ENCODE assay signal across 7 cellular contexts in genomic region chrX:63204266-63205074, GRCh38.
DNase-seq lines count a peak whose midpoint lies in the region; ATAC-seq, FAIRE-seq and TF ChIP-seq lines count a peak whose summit lies in the region.
"Not testable (repeated sequence)": the region's sequence is repeated elsewhere in the genome, so short reads cannot be mapped to it uniquely, and the experiment has no call there.

No MANE protein-coding gene starts in this region.

- CTCF ChIA-PET in PC-3 (lab: Charles Lee); K562 (lab: Yijun Ruan, JAX; ENCODE audit: low intra/inter-chr PET ratio): not testable (repeated sequence)

- H3K4me1 ChIP-seq in PC-3 (ENCODE audit: insufficient read depth, low read length); K562 (replicated peaks in 1 of 2; ENCODE audit: control insufficient read depth in 2 of 2, insufficient read depth in 2 of 2, low read length in 2 of 2); gastroesophageal sphincter; lower lobe of right lung; upper lobe of left lung: not testable (repeated sequence)

- not testable (repeated sequence) for H4K20me1 ChIP-seq in PC-3 (ENCODE audit: low read length); K562 (replicated peaks; ENCODE audit: control insufficient read depth, insufficient read depth, low read length)

- not testable (repeated sequence) for H3K79me2 ChIP-seq in PC-3 (ENCODE audit: low read length); K562 (ENCODE audit: control insufficient read depth, insufficient read depth, low read length)

- intact Hi-C loops in PC-3 (cut with micrococcal nuclease); K562 (cut with micrococcal nuclease); lower lobe of right lung (cut with DNase I): not testable (repeated sequence)

- TF ChIP-seq POLR2A in K562 (conservative IDR thresholded peaks at IDR 0.05); gastroesophageal sphincter (IDR thresholded peaks at IDR 0.05); upper lobe of left lung (IDR thresholded peaks at IDR 0.05): not testable (repeated sequence)

- not testable (repeated sequence) for BruUV-seq in PC-3 (replicated peaks; lab: Mats Ljungman, UMichigan); K562 (replicated peaks; lab: Mats Ljungman, UMichigan)

- H3K27me3 ChIP-seq in PC-3 (ENCODE audit: low read length); K562 (ENCODE audit: control insufficient read depth in 2 of 2, insufficient read depth in 2 of 2, low read length in 2 of 2); gastroesophageal sphincter; lower lobe of right lung (ENCODE audit: low read depth); upper lobe of left lung: not testable (repeated sequence)

- not testable (repeated sequence) for H3K27ac ChIP-seq in PC-3 (ENCODE audit: low read length); K562 (ENCODE audit: extremely low read depth, low read depth, low read length); gastroesophageal sphincter; lower lobe of right lung; upper lobe of left lung

- in situ Hi-C loops in K562 (cut with MboI): not testable (repeated sequence)

- peak; percentile 62 for FAIRE-seq in GM18507 (lab: Jason Lieb, UNC)
- FAIRE-seq in K562 (lab: Jason Lieb, UNC): peak; percentile 6
- peak; percentile 88 for FAIRE-seq in islet of Langerhans (lab: Jason Lieb, UNC)

- ATAC-seq in PC-3: peak; percentile 74
- peak; percentile 42; the same call in 2 of the 3 replicates for ATAC-seq in K562
- ATAC-seq in gastroesophageal sphincter: peak; percentile 68
- ATAC-seq in lower lobe of right lung: peak; percentile 89 to 92
- ATAC-seq in upper lobe of left lung (ENCODE audit: low FRiP score in 2 of 2): peak; percentile 83 to 88

- not testable (repeated sequence) for TF ChIP-seq EP300 in K562 (IDR thresholded peaks at IDR 0.05; ENCODE audit: low read length); gastroesophageal sphincter (IDR thresholded peaks at IDR 0.05); upper lobe of left lung (IDR thresholded peaks at IDR 0.05)

- H2AFZ ChIP-seq in PC-3 (ENCODE audit: low read length); K562 (ENCODE audit: low read depth, low read length): not testable (repeated sequence)

- TF ChIP-seq RAD21 in K562 (CRISPR knock-in tag; conservative IDR thresholded peaks at IDR 0.05 in 1 of 2, IDR thresholded peaks at IDR 0.05 in 1 of 2): not testable (repeated sequence)

- not testable (repeated sequence) for DNase-seq in GM18507 (ENCODE audit: extremely low spot score, insufficient read length, low read depth); PC-3; K562 (ENCODE audit: extremely low read depth in 1 of 4, low spot score in 3 of 4); lower lobe of right lung; upper lobe of left lung

- H3K36me3 ChIP-seq in PC-3 (ENCODE audit: low read depth, low read length); K562 (ENCODE audit: control insufficient read depth, insufficient read depth, low read length); gastroesophageal sphincter; lower lobe of right lung; upper lobe of left lung: not testable (repeated sequence)

- not testable (repeated sequence) for H3F3A ChIP-seq in PC-3 (ENCODE audit: low read length, unreplicated experiment)

- not testable (repeated sequence) for H3K9ac ChIP-seq in PC-3 (ENCODE audit: low read length); K562 (ENCODE audit: insufficient read depth in 1 of 2, low read depth in 2 of 2, low read length in 2 of 2)

- not testable (repeated sequence) for H3K9me1 ChIP-seq in K562 (ENCODE audit: control insufficient read depth, insufficient read depth, low read length)

- H3K9me3 ChIP-seq in PC-3 (ENCODE audit: low read length); K562 (replicated peaks; ENCODE audit: control insufficient read depth, insufficient read depth, low read depth, low read length); gastroesophageal sphincter; lower lobe of right lung; upper lobe of left lung: not testable (repeated sequence)

- no CpG with 5 or more reads among the region's 7 CpGs for WGBS in K562 (ENCODE audit: insufficient coverage, low coverage, missing lambda C conversion rate)
- no CpG with 5 or more reads among the region's 7 CpGs for WGBS in gastroesophageal sphincter (ENCODE audit: low coverage in 1 of 2), 2 donors
- no CpG with 5 or more reads among the region's 7 CpGs for whole genome bisulfite sequencing in upper lobe of left lung, 2 donors

- not testable (repeated sequence) for H3K4me2 ChIP-seq in PC-3 (ENCODE audit: low read length); K562 (ENCODE audit: insufficient read depth, low read length)

- not testable (repeated sequence) for TF ChIP-seq CTCF in PC-3 (conservative IDR thresholded peaks at IDR 0.05; ENCODE audit: low read depth, low read length); K562 (IDR thresholded peaks at IDR 0.05 in 2 of 3, conservative IDR thresholded peaks at IDR 0.05 in 1 of 3; ENCODE audit: insufficient read depth in 2 of 3, low read depth in 1 of 3, low read length in 3 of 3); gastroesophageal sphincter (IDR thresholded peaks at IDR 0.05); lower lobe of right lung (IDR thresholded peaks at IDR 0.05); upper lobe of left lung (IDR thresholded peaks at IDR 0.05)

- POLR2A ChIA-PET in PC-3 (lab: Charles Lee; ENCODE audit: unreplicated experiment); K562 (lab: Yijun Ruan, JAX): not testable (repeated sequence)

- H3K9me2 ChIP-seq in PC-3 (replicated peaks; ENCODE audit: low read length): not testable (repeated sequence)

- not testable (repeated sequence) for H3K4me3 ChIP-seq in PC-3 (ENCODE audit: low read length); K562; gastroesophageal sphincter; lower lobe of right lung; upper lobe of left lung
